8 cellular contexts compared by ENCODE assay signal in the genomic region with DNA sequence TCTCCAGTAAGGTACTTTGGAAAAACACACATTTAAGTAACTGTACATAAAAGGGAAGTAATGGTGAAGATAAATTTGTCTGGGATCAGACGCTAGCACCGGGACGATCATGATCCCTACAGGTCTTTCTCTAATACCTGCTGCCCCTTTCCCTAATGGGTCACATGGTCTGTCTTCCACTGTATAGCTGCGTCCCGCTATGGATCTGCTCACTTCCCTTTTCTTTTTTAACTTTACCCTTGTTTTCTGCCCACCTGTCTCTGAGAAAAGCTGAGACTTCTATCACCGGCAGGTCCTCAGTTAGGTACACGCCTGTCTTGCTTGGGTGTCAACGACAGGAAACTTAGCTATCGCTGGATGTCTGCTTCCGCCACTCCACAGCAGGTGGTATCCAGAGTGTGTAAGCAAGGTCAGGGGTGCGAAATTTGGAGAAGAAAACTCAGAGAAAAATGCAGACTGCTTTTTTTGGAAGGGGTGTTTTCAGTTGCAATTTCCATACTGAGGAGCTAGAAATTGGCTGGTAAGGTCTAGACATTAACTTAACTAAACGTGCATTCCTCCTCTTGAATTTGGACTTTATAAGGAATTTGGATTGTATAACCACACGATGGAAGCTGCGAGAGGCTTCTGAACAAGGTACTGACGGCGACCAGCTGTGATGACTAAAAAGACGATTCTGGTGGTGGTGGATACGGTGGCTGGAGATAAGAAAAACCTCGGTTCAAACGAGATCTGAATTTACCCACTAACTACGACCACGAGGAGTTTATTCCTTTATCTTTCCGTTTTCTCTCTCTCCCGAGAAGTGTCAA. TPM values are rescaled to one million over a fixed set of nuclear protein-coding genes. Genes with fewer than 3 reads are reported as not detected.
DNase-seq lines count a peak whose midpoint lies in the region; ATAC-seq and TF ChIP-seq lines count a peak whose summit lies in the region.

No MANE protein-coding gene starts in this region.

- H2AFZ ChIP-seq in parathyroid adenoma = peak overlapping the region; percentile 98

- peak overlapping the region; percentile 77 for H3K4me2 ChIP-seq in parathyroid adenoma (ENCODE audit: low read length)

- TF ChIP-seq CTCF in heart right ventricle (IDR thresholded peaks at IDR 0.05) (no peak), parathyroid adenoma (IDR thresholded peaks at IDR 0.05) (no peak)

- peaks cover 38% of the 10 kb centered on the region for H3K79me2 ChIP-seq in parathyroid adenoma

- peak overlapping the region; percentile 28 to 100 (median 90) for H3K4me3 ChIP-seq in heart right ventricle
- H3K4me3 ChIP-seq in esophagus (ENCODE audit: low read depth in 1 of 2, low read length in 2 of 2) = peak overlapping the region; percentile 79 to 99
- peak overlapping the region; percentile 69 for H3K4me3 ChIP-seq in parathyroid adenoma (ENCODE audit: low read depth, low read length)

- H3K27ac ChIP-seq in heart right ventricle (peak overlapping the region; percentile 82 to 99 (median 96)), esophagus (ENCODE audit: low read depth in 2 of 2, low read length in 1 of 2) (peak overlapping the region; percentile 97 to 99), parathyroid adenoma (peak overlapping the region; percentile 99)

- ATAC-seq in heart right ventricle (no peak), Right ventricle myocardium inferior (no peak), HG03460 (IDR thresholded peaks at IDR 0.05; ENCODE audit: unreplicated experiment) (peak; percentile 12)

- H3K36me3 ChIP-seq in heart right ventricle = no peaks in the 10 kb centered on the region
- H3K36me3 ChIP-seq in esophagus (ENCODE audit: control insufficient read depth in 2 of 2, insufficient read depth in 2 of 2, low read length in 1 of 2) = peaks cover 0 to 2% of the 10 kb centered on the region in 2 donors
- H3K36me3 ChIP-seq in parathyroid adenoma (ENCODE audit: control insufficient read depth, insufficient read depth, low read length) = no peaks in the 10 kb centered on the region

- peak overlapping the region; percentile 32 for H3K9ac ChIP-seq in parathyroid adenoma

- H3K27me3 ChIP-seq in heart right ventricle = no peaks in the 10 kb centered on the region
- H3K27me3 ChIP-seq in esophagus (ENCODE audit: control insufficient read depth in 1 of 2, insufficient read depth in 2 of 2, low read length in 2 of 2) = no peaks in the 10 kb centered on the region
- no peaks in the 10 kb centered on the region for H3K27me3 ChIP-seq in parathyroid adenoma (ENCODE audit: control insufficient read depth, insufficient read depth, low read length)

- H3K4me1 ChIP-seq in heart right ventricle (peaks cover 9 to 55% (median 40%) of the 10 kb centered on the region in 9 donors), esophagus (ENCODE audit: control insufficient read depth in 2 of 2, insufficient read depth in 2 of 2, low read length in 1 of 2) (peaks cover 4 to 15% of the 10 kb centered on the region in 2 donors), parathyroid adenoma (peaks cover 26% of the 10 kb centered on the region)

- intact Hi-C loops in heart right ventricle (cut with DNase I) = loop anchor here in 3 of 10 donors (2.0 to 5.0 kb wide), 3 partner anchors 541 to 544 kb away; no protein-coding TSS in a partner anchor
- intact Hi-C loops in Right ventricle myocardium inferior (cut with DNase I) = loop anchor here (2.0 kb wide), 1 partner anchor 279 kb away; no protein-coding TSS in a partner anchor

- 12 to 19% methylated on average over 24 of the region's 24 CpGs for WGBS in heart right ventricle, 2 donors
- 4 to 6% methylated on average over 24 of the region's 24 CpGs for WGBS in esophagus, 2 donors

- H3K9me3 ChIP-seq in heart right ventricle (no peaks in the 10 kb centered on the region), esophagus (ENCODE audit: control insufficient read depth in 2 of 2, insufficient read depth in 1 of 2, low read depth in 1 of 2, low read length in 1 of 2) (no peaks in the 10 kb centered on the region), parathyroid adenoma (ENCODE audit: control insufficient read depth, low read length) (no peaks in the 10 kb centered on the region)

- DNase-seq in heart right ventricle (no peak), Right ventricle myocardium inferior (ENCODE audit: missing footprints) (no peak), retina (no peak), medulla oblongata (ENCODE audit: extremely low spot score) (no peak)
- DNase-seq in activated CD4-positive, alpha-beta T cell treated with anti-CD3 and anti-CD28 coated beads, Interleukin-2, amount 50 U/mL, for 1 hour = peak; percentile 10

RNA-seq across cellular contexts. Expression of gene ICE1, which starts 1.1 kb away (rescaled TPM):
- total RNA-seq in heart right ventricle (10 to 100 TPM; 16.7 to 20.3 (median 18.6) TPM), Right ventricle myocardium inferior (18.3 TPM)
- polyA plus RNA-seq in heart right ventricle (1 to 10 TPM; 4.8 to 6.3 TPM), esophagus (1 to 10 TPM; 3.2 to 4.8 TPM)
